14 cellular contexts compared by ENCODE assay signal in genomic region chr22:41876675-41877074, GRCh38. TPM values are rescaled to one million over a fixed set of nuclear protein-coding genes. Genes with fewer than 3 reads are reported as not detected.
DNase-seq lines count a peak whose midpoint lies in the region; ATAC-seq and TF ChIP-seq lines count a peak whose summit lies in the region.
"Had no signal": no experiment of that assay in that cellular context is flagged by ENCODE, and none has a peak within 500 bp of the region (broad histone marks: within the 10 kb centered on the region; RNA-seq: fewer than 3 reads in every experiment).

No MANE protein-coding gene starts in this region.

- peak; percentile 64 to 65 for ATAC-seq in activated T-cell treated with anti-CD3 and anti-CD28 coated beads, Interleukin-2, amount 50 U/mL, for 4 hours
- ATAC-seq in activated T-helper 17 cell treated with anti-CD3 and anti-CD28 coated beads, Interleukin-2, amount 50 U/mL, for 72 hours (replicated peaks): peak; percentile 22
- ATAC-seq in PC-3: no peak

- H2AFZ ChIP-seq in osteoblast (ENCODE audit: low read length) (no peak overlapping the region), PC-3 (ENCODE audit: low read length) (no peak overlapping the region)

- H3K9ac ChIP-seq in PC-3 (ENCODE audit: low read length): no peak overlapping the region

- H3K4me1 ChIP-seq in DOHH2 (ENCODE audit: control insufficient read depth, low read length) (peaks cover 44% of the 10 kb centered on the region), osteoblast (ENCODE audit: insufficient read depth, low read length) (peaks cover 14% of the 10 kb centered on the region), PC-3 (ENCODE audit: insufficient read depth, low read length) (no peaks in the 10 kb centered on the region)
- H3K4me1 ChIP-seq: Peyer's patch had no signal

- H3K9me2 ChIP-seq in DOHH2 (replicated peaks; ENCODE audit: control insufficient read depth, low read length) (no peaks in the 10 kb centered on the region), PC-3 (replicated peaks; ENCODE audit: low read length) (no peaks in the 10 kb centered on the region)

- H3K9me3 ChIP-seq in DOHH2 (ENCODE audit: control insufficient read depth, insufficient read depth, low read length) (no peaks in the 10 kb centered on the region), osteoblast (ENCODE audit: low read depth, low read length) (no peaks in the 10 kb centered on the region), PC-3 (ENCODE audit: low read length) (no peaks in the 10 kb centered on the region)
- H3K9me3 ChIP-seq: BLaER1 treated with 17β-estradiol and CSF1 and Interleukin-3, amounts not matched to agents 10 nM and 100 nM; Peyer's patch had no signal

- H3K27ac Mint-ChIP-seq in activated T-helper 17 cell treated with anti-CD3 and anti-CD28 coated beads, Interleukin-2, amount 50 U/mL, for 72 hours: peak overlapping the region; percentile 85

- intact Hi-C loops in PC-3 (cut with micrococcal nuclease): no loop called here

- no peak overlapping the region for H3K4me3 ChIP-seq in DOHH2 (ENCODE audit: low read length)
- no peak overlapping the region for H3K4me3 ChIP-seq in osteoblast (ENCODE audit: insufficient read depth, low read length)
- H3K4me3 ChIP-seq in PC-3 (ENCODE audit: low read length): no peak overlapping the region
- H3K4me3 ChIP-seq: BLaER1 treated with 17β-estradiol and CSF1 and Interleukin-3, amounts not matched to agents 10 nM and 100 nM; Peyer's patch had no signal

- H3K36me3 ChIP-seq in DOHH2 (ENCODE audit: control insufficient read depth, low read length) (peaks cover 98% of the 10 kb centered on the region), osteoblast (ENCODE audit: insufficient read depth, low read length) (peaks cover 39% of the 10 kb centered on the region), PC-3 (ENCODE audit: low read depth, low read length) (peaks cover 41% of the 10 kb centered on the region)

- no peaks in the 10 kb centered on the region for H3K9me3 Mint-ChIP-seq in activated T-cell treated with anti-CD3 and anti-CD28 coated beads, Interleukin-2, amount 50 U/mL, for 4 hours
- no peaks in the 10 kb centered on the region for H3K9me3 Mint-ChIP-seq in activated T-helper 17 cell treated with anti-CD3 and anti-CD28 coated beads, Interleukin-2, amount 50 U/mL, for 72 hours

- POLR2A ChIA-PET in PC-3 (lab: Charles Lee; ENCODE audit: unreplicated experiment): no interaction called here

- CTCF ChIA-PET in PC-3 (lab: Charles Lee): no interaction called here

- H3K4me3 Mint-ChIP-seq in activated T-cell treated with anti-CD3 and anti-CD28 coated beads, Interleukin-2, amount 50 U/mL, for 4 hours: peak overlapping the region; percentile 84
- peak overlapping the region; percentile 42 for H3K4me3 Mint-ChIP-seq in activated T-helper 17 cell treated with anti-CD3 and anti-CD28 coated beads, Interleukin-2, amount 50 U/mL, for 72 hours

- peak overlapping the region; percentile 18 for H3K27ac ChIP-seq in DOHH2 (ENCODE audit: low read depth, low read length)
- no peak overlapping the region for H3K27ac ChIP-seq in osteoblast (ENCODE audit: low read depth, low read length)
- no peak overlapping the region for H3K27ac ChIP-seq in PC-3 (ENCODE audit: low read length)
- H3K27ac ChIP-seq: BLaER1 treated with 17β-estradiol and CSF1 and Interleukin-3, amounts not matched to agents 10 nM and 100 nM; Peyer's patch had no signal

- H3K27me3 ChIP-seq in DOHH2 (ENCODE audit: control insufficient read depth, low read length): no peaks in the 10 kb centered on the region
- no peaks in the 10 kb centered on the region for H3K27me3 ChIP-seq in osteoblast (ENCODE audit: insufficient read depth, low read length)
- H3K27me3 ChIP-seq in PC-3 (ENCODE audit: low read length): no peaks in the 10 kb centered on the region
- H3K27me3 ChIP-seq: BLaER1 treated with 17β-estradiol and CSF1 and Interleukin-3, amounts not matched to agents 10 nM and 100 nM; Peyer's patch had no signal

- H3K79me2 ChIP-seq in DOHH2 (ENCODE audit: control insufficient read depth, low read length): peaks cover 39% of the 10 kb centered on the region
- H3K79me2 ChIP-seq in osteoblast (ENCODE audit: insufficient read depth, low read length): no peaks in the 10 kb centered on the region
- no peaks in the 10 kb centered on the region for H3K79me2 ChIP-seq in PC-3 (ENCODE audit: low read length)

- H3K4me2 ChIP-seq in DOHH2 (ENCODE audit: low read length) (no peak overlapping the region), osteoblast (ENCODE audit: insufficient read depth, low read length) (peak overlapping the region; percentile 7), PC-3 (ENCODE audit: low read length) (no peak overlapping the region)
- H3K4me2 ChIP-seq: BLaER1 treated with 17β-estradiol and CSF1 and Interleukin-3, amounts not matched to agents 10 nM and 100 nM had no signal

- TF ChIP-seq CTCF in DOHH2 (IDR thresholded peaks at IDR 0.05; ENCODE audit: low read depth, low read length, poor library complexity, severe bottlenecking) (no peak), osteoblast (IDR thresholded peaks at IDR 0.05; ENCODE audit: extremely low read depth, low read depth, low read length) (no peak), GM20000 (IDR thresholded peaks at IDR 0.05; ENCODE audit: extremely low read depth, missing control alignments) (no peak), PC-3 (conservative IDR thresholded peaks at IDR 0.05; ENCODE audit: low read depth, low read length) (no peak)

- H3F3A ChIP-seq in DOHH2 (ENCODE audit: control insufficient read depth, insufficient read depth) (peaks cover 11% of the 10 kb centered on the region), PC-3 (ENCODE audit: low read length, unreplicated experiment) (no peaks in the 10 kb centered on the region)

- no peaks in the 10 kb centered on the region for H3K27me3 Mint-ChIP-seq in activated T-cell treated with anti-CD3 and anti-CD28 coated beads, Interleukin-2, amount 50 U/mL, for 4 hours (ENCODE audit: low read depth)
- no peaks in the 10 kb centered on the region for H3K27me3 Mint-ChIP-seq in activated T-helper 17 cell treated with anti-CD3 and anti-CD28 coated beads, Interleukin-2, amount 50 U/mL, for 72 hours

- BruUV-seq in PC-3 (replicated peaks; lab: Mats Ljungman, UMichigan): no TSS peak

- H4K20me1 ChIP-seq in DOHH2 (ENCODE audit: control insufficient read depth, insufficient read depth, low read depth, low read length): no peaks in the 10 kb centered on the region
- H4K20me1 ChIP-seq in osteoblast (ENCODE audit: insufficient read depth, low read length): no peaks in the 10 kb centered on the region
- no peaks in the 10 kb centered on the region for H4K20me1 ChIP-seq in PC-3 (ENCODE audit: low read length)

- peaks cover 57% of the 10 kb centered on the region for H3K36me3 Mint-ChIP-seq in activated T-cell treated with anti-CD3 and anti-CD28 coated beads, Interleukin-2, amount 50 U/mL, for 4 hours (ENCODE audit: insufficient read depth)
- peaks cover 100% of the 10 kb centered on the region for H3K36me3 Mint-ChIP-seq in activated T-helper 17 cell treated with anti-CD3 and anti-CD28 coated beads, Interleukin-2, amount 50 U/mL, for 72 hours (ENCODE audit: low read depth)

- no peak for DNase-seq in activated T-cell treated with anti-CD3 and anti-CD28 coated beads, Interleukin-2, amount 50 U/mL, for 4 hours
- DNase-seq in activated T-cell treated with anti-CD3 and anti-CD28 coated beads, Interleukin-2, amount 50 U/mL, for 48 hours: no peak
- DNase-seq in osteoblast (ENCODE audit: insufficient read length, low spot score, missing footprints) (no peak), GM20000 (ENCODE audit: low spot score) (no peak), PC-3 (no peak)
- DNase-seq: MM.1S, NCI-H1092, NCI-H2081 treated with DMSO at 0.1 percent for 48 hours, NCI-H446 treated with DMSO at 0.1 percent for 48 hours, Peyer's patch had no signal

- peaks cover 52% of the 10 kb centered on the region for H3K4me1 Mint-ChIP-seq in activated T-cell treated with anti-CD3 and anti-CD28 coated beads, Interleukin-2, amount 50 U/mL, for 4 hours (ENCODE audit: low read depth)
- H3K4me1 Mint-ChIP-seq in activated T-helper 17 cell treated with anti-CD3 and anti-CD28 coated beads, Interleukin-2, amount 50 U/mL, for 72 hours: peaks cover 16% of the 10 kb centered on the region

RNA-seq across cellular contexts. Expression of gene SHISA8, which starts 38.2 kb away (rescaled TPM):
- 1 to 10 TPM; 3.9 to 5.6 (median 5.0) TPM for total RNA-seq in activated T-cell treated with anti-CD3 and anti-CD28 coated beads, Interleukin-2, amount 50 U/mL, for 4 hours
- total RNA-seq in activated T-helper 17 cell treated with anti-CD3 and anti-CD28 coated beads, Interleukin-2, amount 50 U/mL, for 72 hours: 1 to 10 TPM in 1 of 2 donors, not detected in 1; 2.8 TPM
- total RNA-seq in osteoblast (not detected in 2 replicates), PC-3 (2014; rRNA removed) (not detected in 2 replicates)
- total RNA-seq: LHCN-M2, Peyer's patch had no signal

RNA-seq across cellular contexts. Expression of gene SREBF2, which starts 43.8 kb away (rescaled TPM):
- 100 to 1,000 TPM; 123 to 178 (median 155) TPM for total RNA-seq in activated T-cell treated with anti-CD3 and anti-CD28 coated beads, Interleukin-2, amount 50 U/mL, for 4 hours
- total RNA-seq in activated T-helper 17 cell treated with anti-CD3 and anti-CD28 coated beads, Interleukin-2, amount 50 U/mL, for 72 hours: 100 to 1,000 TPM; 126 to 162 TPM
- total RNA-seq in osteoblast (71.6 and 80.3 TPM in 2 replicates), PC-3 (2014; rRNA removed) (38.7 and 40.0 TPM in 2 replicates)

RNA-seq across cellular contexts. Expression of gene TNFRSF13C, which starts 49.9 kb away (rescaled TPM):
- total RNA-seq in activated T-cell treated with anti-CD3 and anti-CD28 coated beads, Interleukin-2, amount 50 U/mL, for 4 hours: 1 to 10 TPM; 6.1 to 7.6 (median 6.9) TPM
- 1 to 10 TPM; 2.7 to 7.7 TPM for total RNA-seq in activated T-helper 17 cell treated with anti-CD3 and anti-CD28 coated beads, Interleukin-2, amount 50 U/mL, for 72 hours
- total RNA-seq in osteoblast (under 0.01 TPM in 2 replicates), PC-3 (2014; rRNA removed) (0.58 and 0.66 TPM in 2 replicates)
